In genomic region chr7:73404860-73405259, GRCh38 we compare ENCODE assay signal across 10 cellular contexts. TPM values are rescaled to one million over a fixed set of nuclear protein-coding genes. Genes with fewer than 3 reads are reported as not detected.
DNase-seq lines count a peak whose midpoint lies in the region; ATAC-seq, FAIRE-seq and TF ChIP-seq lines count a peak whose summit lies in the region.
"Not testable (repeated sequence)": the region's sequence is repeated elsewhere in the genome, so short reads cannot be mapped to it uniquely, and the experiment has no call there.
"Had no signal": no experiment of that assay in that cellular context is flagged by ENCODE, and none has a peak within 500 bp of the region (broad histone marks: within the 10 kb centered on the region; RNA-seq: fewer than 3 reads in every experiment).

No MANE protein-coding gene starts in this region.

- 90% methylated on average over 3 of the region's 3 CpGs for WGBS in A549 (ENCODE audit: missing lambda C conversion rate)
- 9% methylated on average over 3 of the region's 3 CpGs for WGBS in K562 (ENCODE audit: insufficient coverage, low coverage, missing lambda C conversion rate)
- WGBS in HepG2 (ENCODE audit: low lambda C conversion rate), result 62% methylated on average over 1 of the region's 3 CpGs

- H2AFZ ChIP-seq in K562 (ENCODE audit: low read depth, low read length); HepG2 (ENCODE audit: low read length); neural progenitor cell (replicated peaks): not testable (repeated sequence)

- DNase-seq in A549 (ENCODE audit: low read depth in 1 of 2, low spot score in 1 of 2); K562 (ENCODE audit: extremely low read depth in 1 of 4, low spot score in 3 of 4); HepG2 (ENCODE audit: low spot score); neural progenitor cell (ENCODE audit: low spot score); stimulated activated effector memory CD8-positive, alpha-beta T cell treated with anti-CD3 and anti-CD28 coated beads, Interleukin-12 subunit alpha, Interleukin-12 subunit beta, amount 100 ng/mL, for 72 hours (ENCODE audit: low spot score in 2 of 2): not testable (repeated sequence)

- not testable (repeated sequence) for H3K9me3 Mint-ChIP-seq in neural progenitor cell; stimulated activated effector memory CD8-positive, alpha-beta T cell treated with anti-CD3 and anti-CD28 coated beads, Interleukin-12 subunit alpha, Interleukin-12 subunit beta, amount 100 ng/mL, for 72 hours

- TF ChIP-seq EP300 in A549 (IDR thresholded peaks at IDR 0.05); K562 (IDR thresholded peaks at IDR 0.05; ENCODE audit: low read length); HepG2 (IDR thresholded peaks at IDR 0.05; ENCODE audit: low read depth in 2 of 2, low read length in 2 of 2); HepG2 (CRISPR knock-in tag; IDR thresholded peaks at IDR 0.05; ENCODE audit: borderline replicate concordance): not testable (repeated sequence)

- ATAC-seq in A549 (peak; percentile 41 to 63; a peak in 5 of 6 replicates), K562 (peak; percentile 24; the same call in 1 of the 3 replicates), HepG2 (peak; percentile 21; the same call in 2 of the 3 replicates)
- peak; percentile 13 for ATAC-seq in stimulated activated effector memory CD8-positive, alpha-beta T cell treated with anti-CD3 and anti-CD28 coated beads, Interleukin-12 subunit alpha, Interleukin-12 subunit beta, amount 100 ng/mL, for 72 hours

- in situ Hi-C loops in K562 (cut with MboI); HepG2 (cut with HindIII; ENCODE audit: extremely low pct_ligation_motif_present, low pct_unique_long_range_greater_than_20kb): not testable (repeated sequence)

- not testable (repeated sequence) for H3K9ac ChIP-seq in K562 (ENCODE audit: insufficient read depth in 1 of 2, low read depth in 2 of 2, low read length in 2 of 2); HepG2 (ENCODE audit: insufficient read depth, low read depth, low read length); neural progenitor cell

- not testable (repeated sequence) for H3K27me3 Mint-ChIP-seq in neural progenitor cell (ENCODE audit: insufficient read depth, low read depth)

- H3K4me2 ChIP-seq in A549; K562 (ENCODE audit: insufficient read depth, low read length); HepG2 (ENCODE audit: low read depth, low read length); neural progenitor cell: not testable (repeated sequence)

- TF ChIP-seq RAD21 in A549 (conservative IDR thresholded peaks at IDR 0.05 in 1 of 2, IDR thresholded peaks at IDR 0.05 in 1 of 2); K562 (CRISPR knock-in tag; conservative IDR thresholded peaks at IDR 0.05 in 1 of 2, IDR thresholded peaks at IDR 0.05 in 1 of 2); HepG2 (CRISPR knock-in tag; IDR thresholded peaks at IDR 0.05): not testable (repeated sequence)

- not testable (repeated sequence) for H3K4me1 Mint-ChIP-seq in neural progenitor cell; stimulated activated effector memory CD8-positive, alpha-beta T cell treated with anti-CD3 and anti-CD28 coated beads, Interleukin-12 subunit alpha, Interleukin-12 subunit beta, amount 100 ng/mL, for 72 hours

- not testable (repeated sequence) for H3K36me3 Mint-ChIP-seq in neural progenitor cell; stimulated activated effector memory CD8-positive, alpha-beta T cell treated with anti-CD3 and anti-CD28 coated beads, Interleukin-12 subunit alpha, Interleukin-12 subunit beta, amount 100 ng/mL, for 72 hours

- H3K9me1 ChIP-seq in K562 (ENCODE audit: control insufficient read depth, insufficient read depth, low read length), result not testable (repeated sequence)

- H3K27ac ChIP-seq in A549; K562 (ENCODE audit: extremely low read depth, low read depth, low read length); HepG2 (ENCODE audit: extremely low read length, insufficient read depth, low read length); neural progenitor cell: not testable (repeated sequence)

- BruUV-seq in K562 (replicated peaks; lab: Mats Ljungman, UMichigan); HepG2 (replicated peaks; lab: Mats Ljungman, UMichigan): not testable (repeated sequence)

- POLR2A ChIA-PET in A549 (lab: Yijun Ruan, JAX); K562 (lab: Yijun Ruan, JAX); HepG2 (lab: Yijun Ruan, JAX): not testable (repeated sequence)

- FAIRE-seq in A549 (lab: Jason Lieb, UNC); K562 (lab: Jason Lieb, UNC); HepG2 (lab: Jason Lieb, UNC): not testable (repeated sequence)

- not testable (repeated sequence) for H3K4me3 ChIP-seq in A549; K562; HepG2 (replicated peaks in 1 of 3; ENCODE audit: insufficient read depth in 1 of 3, low read depth in 2 of 3, low read length in 3 of 3); neural progenitor cell

- not testable (repeated sequence) for H3K4me3 Mint-ChIP-seq in neural progenitor cell; stimulated activated effector memory CD8-positive, alpha-beta T cell treated with anti-CD3 and anti-CD28 coated beads, Interleukin-12 subunit alpha, Interleukin-12 subunit beta, amount 100 ng/mL, for 72 hours

- not testable (repeated sequence) for H3K9me3 ChIP-seq in A549; K562 (replicated peaks; ENCODE audit: control insufficient read depth, insufficient read depth, low read depth, low read length); HepG2 (ENCODE audit: low read length); neural progenitor cell (ENCODE audit: low read depth)

- not testable (repeated sequence) for H3K27me3 ChIP-seq in K562 (ENCODE audit: control insufficient read depth in 2 of 2, insufficient read depth in 2 of 2, low read length in 2 of 2); HepG2 (ENCODE audit: control insufficient read depth in 1 of 2, insufficient read depth in 2 of 2, low read length in 2 of 2); neural progenitor cell

- intact Hi-C loops in K562 (cut with micrococcal nuclease); HepG2 (cut with micrococcal nuclease; ENCODE audit: unreplicated experiment): not testable (repeated sequence)

- H3K79me2 ChIP-seq in K562 (ENCODE audit: control insufficient read depth, insufficient read depth, low read length); HepG2 (ENCODE audit: insufficient read depth, low read length); neural progenitor cell (ENCODE audit: low read depth): not testable (repeated sequence)

- not testable (repeated sequence) for H3F3A ChIP-seq in neural progenitor cell (ENCODE audit: low read depth)

- not testable (repeated sequence) for TF ChIP-seq POLR2A in A549 (IDR thresholded peaks at IDR 0.05; ENCODE audit: low read length); K562 (conservative IDR thresholded peaks at IDR 0.05); HepG2 (IDR thresholded peaks at IDR 0.05; ENCODE audit: insufficient read depth in 1 of 2, low read depth in 2 of 2, low read length in 2 of 2)

- CTCF ChIA-PET in A549 (lab: Yijun Ruan, JAX); K562 (lab: Yijun Ruan, JAX; ENCODE audit: low intra/inter-chr PET ratio); HepG2 (lab: Yijun Ruan, JAX; ENCODE audit: low intra/inter-chr PET ratio, low total read pairs): not testable (repeated sequence)

- H3K4me1 ChIP-seq in A549; K562 (replicated peaks in 1 of 2; ENCODE audit: control insufficient read depth in 2 of 2, insufficient read depth in 2 of 2, low read length in 2 of 2); HepG2 (ENCODE audit: insufficient read depth, low read length); neural progenitor cell: not testable (repeated sequence)

- TF ChIP-seq CTCF in A549 (IDR thresholded peaks at IDR 0.05); K562 (IDR thresholded peaks at IDR 0.05 in 2 of 3, conservative IDR thresholded peaks at IDR 0.05 in 1 of 3; ENCODE audit: insufficient read depth in 2 of 3, low read depth in 1 of 3, low read length in 3 of 3); HepG2 (CRISPR knock-in tag; IDR thresholded peaks at IDR 0.05); neural progenitor cell (IDR thresholded peaks at IDR 0.05): not testable (repeated sequence)

- H3K36me3 ChIP-seq in K562 (ENCODE audit: control insufficient read depth, insufficient read depth, low read length); HepG2 (replicated peaks in 1 of 2; ENCODE audit: control insufficient read depth in 1 of 2, insufficient read depth in 2 of 2, low read length in 2 of 2); neural progenitor cell: not testable (repeated sequence)

- not testable (repeated sequence) for H4K20me1 ChIP-seq in K562 (replicated peaks; ENCODE audit: control insufficient read depth, insufficient read depth, low read length); HepG2 (ENCODE audit: insufficient read depth, low read length); neural progenitor cell (ENCODE audit: low read depth)

- H3K27ac Mint-ChIP-seq in neural progenitor cell, result peak overlapping the region; percentile 21
- H3K27ac Mint-ChIP-seq in stimulated activated effector memory CD8-positive, alpha-beta T cell treated with anti-CD3 and anti-CD28 coated beads, Interleukin-12 subunit alpha, Interleukin-12 subunit beta, amount 100 ng/mL, for 72 hours, result not testable (repeated sequence)

RNA-seq across cellular contexts. Expression of gene FZD9, which starts 28.7 kb away (rescaled TPM):
- polyA plus RNA-seq in A549 (2011; rRNA removed), result 0.57 and 0.78 TPM in 2 replicates
- 1.2 and 2.1 TPM in 2 replicates for polyA plus RNA-seq in A549 (2012; cell fraction: cytosol; rRNA removed)
- polyA plus RNA-seq in A549 (2012; cell fraction: nucleus; rRNA removed), result 1.6 and 2.3 TPM in 2 replicates
- polyA plus RNA-seq in A549 (2017; fragmentation: RNase III; extraction: RNeasy Plus Mini Kit Qiagen cat#74134 plus additional on column Dnase treatment), result 0.81 to 1.3 TPM (median 1.2 TPM) in 3 replicates
- polyA minus RNA-seq in A549 (2011; rRNA and poly(A)+ RNA removed), result 0.73 and 0.83 TPM in 2 replicates
- total RNA-seq in K562 (2011; cell fraction: chromatin; rRNA removed; ENCODE audit: low replicate concordance), result 0.28 and 2.8 TPM in 2 replicates
- 5.0 and 5.1 TPM in 2 replicates for total RNA-seq in K562 (2011; cell fraction: nucleolus; rRNA removed)
- total RNA-seq in K562 (2011; cell fraction: nucleoplasm; rRNA removed), result 1.1 and 1.6 TPM in 2 replicates
- 2.1 and 2.7 TPM in 2 replicates for total RNA-seq in K562 (2014; rRNA removed)
- total RNA-seq in K562 (2014; rRNA removed; fragmentation: Illumina TruSeq; extraction: Trizol), result 0.10 and 0.11 TPM in 2 replicates
- total RNA-seq in K562 (2015; rRNA removed; fragmentation: Illumina TruSeq; extraction: Trizol), result 0.33 and 0.34 TPM in 2 replicates
- 1.7 TPM in 2 replicates for total RNA-seq in K562 (2021)
- 0.27 and 0.32 TPM in 2 replicates for polyA plus RNA-seq in K562 (2011; rRNA removed)
- 0.44 and 2.1 TPM in 2 replicates for polyA plus RNA-seq in K562 (2011; cell fraction: cytosol; rRNA removed)
- polyA plus RNA-seq in K562 (2011; cell fraction: nucleus; rRNA removed), result 0.35 and 0.71 TPM in 2 replicates
- polyA plus RNA-seq in K562 (2012), result 0.32 and 0.55 TPM in 2 replicates
- polyA plus RNA-seq in K562 (2014; fragmentation: Illumina TruSeq; extraction: Trizol), result 0.07 and 0.33 TPM in 2 replicates
- polyA plus RNA-seq in K562 (2014; fragmentation: Nextera tagmentation; extraction: Ambion mirVana), result not detected
- polyA plus RNA-seq in K562 (2014; rRNA removed), result 0.46 and 0.82 TPM in 2 replicates
- polyA minus RNA-seq in K562 (2011; rRNA and poly(A)+ RNA removed), result 0.15 and 0.21 TPM in 2 replicates
- polyA minus RNA-seq in K562 (2011; cell fraction: cytosol; rRNA and poly(A)+ RNA removed), result 0.91 and 0.95 TPM in 2 replicates
- 2.2 and 2.4 TPM in 2 replicates for polyA minus RNA-seq in K562 (2011; cell fraction: nucleus; rRNA and poly(A)+ RNA removed)
- 0.87 and 2.2 TPM in 2 replicates for total RNA-seq in HepG2 (2016; rRNA removed; fragmentation: Illumina TruSeq; extraction: Trizol)
- total RNA-seq in HepG2 (2016; cell fraction: cytosol; rRNA removed; fragmentation: Illumina TruSeq; extraction: Trizol; ENCODE audit: low read depth), result 0.88 and 1.5 TPM in 2 replicates
- total RNA-seq in HepG2 (2016; cell fraction: insoluble cytoplasmic fraction; rRNA removed; fragmentation: Illumina TruSeq; extraction: Trizol), result 1.0 and 2.2 TPM in 2 replicates
- 2.2 and 2.9 TPM in 2 replicates for total RNA-seq in HepG2 (2016; cell fraction: membrane; rRNA removed; fragmentation: Illumina TruSeq; extraction: Trizol)
- total RNA-seq in HepG2 (2016; cell fraction: nucleus; rRNA removed; fragmentation: Illumina TruSeq; extraction: Trizol), result 1.5 and 1.7 TPM in 2 replicates
- 0.53 and 0.94 TPM in 2 replicates for polyA plus RNA-seq in HepG2 (2011; rRNA removed)
- polyA plus RNA-seq in HepG2 (2011; cell fraction: cytosol; rRNA removed), result 0.90 and 1.4 TPM in 2 replicates
- 1.0 and 1.3 TPM in 2 replicates for polyA plus RNA-seq in HepG2 (2011; cell fraction: nucleus; rRNA removed)
- polyA plus RNA-seq in HepG2 (2012), result 0.43 and 0.53 TPM in 2 replicates
- 0.84 and 1.2 TPM in 2 replicates for polyA plus RNA-seq in HepG2 (2016; cell fraction: cytosol; fragmentation: Illumina TruSeq; extraction: Trizol; ENCODE audit: low read depth)
- 0.85 and 1.4 TPM in 2 replicates for polyA plus RNA-seq in HepG2 (2016; cell fraction: insoluble cytoplasmic fraction; fragmentation: Illumina TruSeq; extraction: Trizol; ENCODE audit: low read depth)
- 1.8 and 2.0 TPM in 2 replicates for polyA plus RNA-seq in HepG2 (2016; cell fraction: membrane; fragmentation: Illumina TruSeq; extraction: Trizol; ENCODE audit: low read depth)
- polyA plus RNA-seq in HepG2 (2016; cell fraction: nucleus; fragmentation: Illumina TruSeq; extraction: Trizol; ENCODE audit: insufficient read depth, low read depth), result 2.1 and 2.2 TPM in 2 replicates
- 0.54 and 5.2 TPM in 2 replicates for polyA minus RNA-seq in HepG2 (2011; rRNA and poly(A)+ RNA removed; ENCODE audit: low replicate concordance)
- polyA minus RNA-seq in HepG2 (2011; cell fraction: cytosol; rRNA and poly(A)+ RNA removed), result 1.2 and 1.4 TPM in 2 replicates
- polyA minus RNA-seq in HepG2 (2011; cell fraction: nucleus; rRNA and poly(A)+ RNA removed), result 1.5 and 2.3 TPM in 2 replicates
- 1.1 and 5.8 TPM in 2 replicates for total RNA-seq in neural progenitor cell (ENCODE audit: low replicate concordance)
- total RNA-seq: CD4-positive, alpha-beta memory T cell; CD4-positive, CD25-positive, alpha-beta regulatory T cell; G401; GM12878 had no signal
- polyA plus RNA-seq: CD4-positive, alpha-beta memory T cell; CD8-positive, alpha-beta memory T cell had no signal
